Comparison of ENCODE assay signal across 8 cellular contexts in genomic region chr6:122400467-122401089, GRCh38. TPM values are rescaled to one million over a fixed set of nuclear protein-coding genes. Genes with fewer than 3 reads are reported as not detected.
A peak's percentile ranks its signal among the peaks of the same experiment; 100 is the strongest.
DNase-seq lines count a peak whose midpoint lies in the region; ATAC-seq and TF ChIP-seq lines count a peak whose summit lies in the region.

No MANE protein-coding gene starts in this region.

- H3K4me1 ChIP-seq in SJCRH30 (peaks cover 17% of the 10 kb centered on the region), skeletal muscle satellite cell (ENCODE audit: control insufficient read depth, insufficient read depth, low read length) (peaks cover 14% of the 10 kb centered on the region)

- H3K27ac ChIP-seq in SJCRH30: no peak overlapping the region; the same call in 1 of the 2 replicates

- H3K36me3 ChIP-seq in SJCRH30 (no peaks in the 10 kb centered on the region), skeletal muscle satellite cell (ENCODE audit: insufficient read depth, low read length) (no peaks in the 10 kb centered on the region)

- TF ChIP-seq CTCF in fibroblast of the aortic adventitia (IDR thresholded peaks at IDR 0.05; ENCODE audit: insufficient read depth, low read length): no peak

- H3K4me3 ChIP-seq in SJCRH30 (peak overlapping the region; percentile 94), fibroblast of the aortic adventitia (ENCODE audit: low read depth, low read length) (peak overlapping the region; percentile 98), skeletal muscle satellite cell (ENCODE audit: low read length) (peak overlapping the region; percentile 97)

- no peaks in the 10 kb centered on the region for H3K27me3 ChIP-seq in SJCRH30
- no peaks in the 10 kb centered on the region for H3K27me3 ChIP-seq in skeletal muscle satellite cell (ENCODE audit: control insufficient read depth, insufficient read depth, low read length)

- H3K9me3 ChIP-seq in SJCRH30 (replicated peaks): no peaks in the 10 kb centered on the region
- no peaks in the 10 kb centered on the region for H3K9me3 ChIP-seq in skeletal muscle satellite cell (replicated peaks; ENCODE audit: low read length)

- peak overlapping the region; percentile 95 for H3K4me2 ChIP-seq in skeletal muscle satellite cell (ENCODE audit: low read length)

- DNase-seq in DMS53 (lab: John Stamatoyannopoulos, UW) (peak; percentile 27), DMS53 treated with DMSO at 0.1 percent for 48 hours (lab: John Stamatoyannopoulos, UW; ENCODE audit: unreplicated experiment) (no peak), SJCRH30 (no peak), fibroblast of the aortic adventitia (ENCODE audit: low read depth) (peak; percentile 4)
- DNase-seq in activated CD4-positive, CD25-positive, alpha-beta regulatory T cell (lab: John Stamatoyannopoulos, UW): no peak

- H3K9ac ChIP-seq in skeletal muscle satellite cell (ENCODE audit: low read depth, low read length): peak overlapping the region; percentile 98

- ATAC-seq in GM19397 (IDR thresholded peaks at IDR 0.05; ENCODE audit: unreplicated experiment) (no peak), HG02588 (IDR thresholded peaks at IDR 0.05; ENCODE audit: unreplicated experiment) (no peak)

RNA-seq across cellular contexts. Expression of gene HSF2, which starts 1.1 kb away (rescaled TPM):
- total RNA-seq in SJCRH30 (2014; rRNA removed; shearing (Covaris generic)): 48.8 and 49.6 TPM in 2 replicates
- total RNA-seq in fibroblast of the aortic adventitia (ENCODE audit: low replicate concordance): 21.4 and 36.5 TPM in 2 replicates
- 9.6 and 9.8 TPM in 2 replicates for total RNA-seq in skeletal muscle satellite cell (2012; rRNA removed)

Comparison
In these comparisons a context has a peak if more than half of its experiments do, and no peak if none do; other contexts are left out.
1. DNase-seq: peak in DMS53 (single experiment) and fibroblast of the aortic adventitia (single experiment); none in DMS53 treated with DMSO at 0.1 percent for 48 hours (single experiment), SJCRH30 (0 of 2) and activated CD4-positive, CD25-positive, alpha-beta regulatory T cell (0 of 4).
2. Peak in every context shown above with its lines, with median percentiles within 50 percentile points of each other: H3K4me3 ChIP-seq.